In genomic region chr19:13846533-13847032, GRCh38 we compare ENCODE assay signal across 8 cellular contexts. TPM values are rescaled to one million over a fixed set of nuclear protein-coding genes. Genes with fewer than 3 reads are reported as not detected.
DNase-seq lines count a peak whose midpoint lies in the region; ATAC-seq, FAIRE-seq and TF ChIP-seq lines count a peak whose summit lies in the region.

No MANE protein-coding gene starts in this region.

- no peaks in the 10 kb centered on the region for H3K9me3 Mint-ChIP-seq in central memory CD8-positive, alpha-beta T cell

- H3K27ac Mint-ChIP-seq in central memory CD8-positive, alpha-beta T cell (ENCODE audit: low read depth): peak overlapping the region; percentile 100

- H3K27me3 Mint-ChIP-seq in central memory CD8-positive, alpha-beta T cell: no peaks in the 10 kb centered on the region

- peak overlapping the region; percentile 89 for H3K4me3 Mint-ChIP-seq in central memory CD8-positive, alpha-beta T cell

- 0 out of 2 replicates have a peak, but pooled peaks have one; percentile 17 for TF ChIP-seq POLR2A in H54 (IDR thresholded peaks at IDR 0.05; ENCODE audit: low read depth, low read length)

- FAIRE-seq in H54 (lab: Jason Lieb, UNC): peak; percentile 45

- H3K4me1 Mint-ChIP-seq in central memory CD8-positive, alpha-beta T cell: peaks cover 50% of the 10 kb centered on the region

- H3K36me3 Mint-ChIP-seq in central memory CD8-positive, alpha-beta T cell (ENCODE audit: insufficient read depth): peaks cover 72% of the 10 kb centered on the region

- DNase-seq in GM04503 (ENCODE audit: low read depth) (peak; percentile 71), H54 (ENCODE audit: insufficient read length, low spot score) (peak; percentile 94), MV-4-11 (lab: John Stamatoyannopoulos, UW) (peak; percentile 96), left lobe of liver (ENCODE audit: low spot score) (peak; percentile 70), NCI-H2171 (lab: John Stamatoyannopoulos, UW) (no peak)
- DNase-seq in activated CD4-positive, CD25-positive, alpha-beta regulatory T cell treated with anti-CD3 and anti-CD28 coated beads, Interleukin-2, amount 50 U/mL, for 16 hours (ENCODE audit: low read depth, low spot score): peak; percentile 90
- DNase-seq in central memory CD8-positive, alpha-beta T cell (ENCODE audit: low spot score in 2 of 2): peak; percentile 97 to 100
- DNase-seq in stimulated activated CD4-positive, alpha-beta T cell treated with anti-CD3 and anti-CD28 coated beads, Interleukin-4, amount 100 ng/mL, for 24 hours: peak; percentile 92

- peak; percentile 65 for ATAC-seq in central memory CD8-positive, alpha-beta T cell (replicated peaks; ENCODE audit: extremely low read depth, poor library complexity, severe bottlenecking)
- peak; percentile 10 for ATAC-seq in left lobe of liver

RNA-seq across cellular contexts. Expression of gene NANOS3, which starts 30.4 kb away (rescaled TPM):
- total RNA-seq in left lobe of liver: not detected

RNA-seq across cellular contexts. Expression of gene ZSWIM4, which starts 51.3 kb away (rescaled TPM):
- total RNA-seq in left lobe of liver: 1.5 TPM

RNA-seq across cellular contexts. Expression of gene BRME1, which starts 59.3 kb away (rescaled TPM):
- 1.3 TPM for total RNA-seq in left lobe of liver

RNA-seq across cellular contexts. Expression of gene CC2D1A, which starts 59.4 kb away (rescaled TPM):
- total RNA-seq in left lobe of liver: 24.9 TPM
